Comparison of ENCODE assay signal across 21 cellular contexts in genomic region chr13:51953347-51953746, GRCh38.
"Had no signal": no experiment of that assay in that cellular context is flagged by ENCODE, and none has a peak within 500 bp of the region (broad histone marks: within the 10 kb centered on the region; RNA-seq: fewer than 3 reads in every experiment).

No MANE protein-coding gene starts in this region.

- H3K9me3 Mint-ChIP-seq: neural crest cell had no signal

- H3K79me2 ChIP-seq: parathyroid adenoma had no signal

- H3K4me3 ChIP-seq: dorsolateral prefrontal cortex, lung, right lobe of liver, stomach, thyroid gland, vagina had no signal

- H3K9ac ChIP-seq: parathyroid adenoma had no signal

- DNase-seq: dorsolateral prefrontal cortex; effector CD4-positive, alpha-beta T cell; right lobe of liver; small intestine; stimulated activated CD4-positive, alpha-beta T cell treated with anti-CD3 and anti-CD28 coated beads, Interleukin-1b, Interleukin-23, amount 100 ng/mL, for 48 hours; stimulated activated CD4-positive, alpha-beta T cell treated with anti-CD3 and anti-CD28 coated beads, Interleukin-4, amount 100 ng/mL, for 1 hour; stimulated activated CD8-positive, alpha-beta memory T cell treated with anti-CD3 and anti-CD28 coated beads, Interleukin-4, amount 100 ng/mL, for 48 hours; stimulated activated naive CD4-positive, alpha-beta T cell treated with Interleukin-2 at 50 U/mL for 16 hours; stomach; thyroid gland; trophoblast cell had no signal

- ATAC-seq: left lobe of liver; natural killer cell treated with Interleukin-12 subunit alpha and Interleukin-12 subunit beta and Interleukin-15 and Interleukin-18, amount 100 ng/mL, for 72 hours; right lobe of liver had no signal

- H3K4me3 Mint-ChIP-seq: memory B cell; natural killer cell treated with Interleukin-12 subunit alpha and Interleukin-12 subunit beta and Interleukin-15 and Interleukin-18, amount 100 ng/mL, for 72 hours; neural crest cell had no signal

- H3K9me3 ChIP-seq: right lobe of liver, stomach, thyroid gland, vagina had no signal

- H3K27ac Mint-ChIP-seq: memory B cell; natural killer cell treated with Interleukin-12 subunit alpha and Interleukin-12 subunit beta and Interleukin-15 and Interleukin-18, amount 100 ng/mL, for 72 hours had no signal

- H3K4me1 ChIP-seq: parathyroid adenoma, thyroid gland, vagina had no signal

- H2AFZ ChIP-seq: parathyroid adenoma had no signal

- H3K36me3 Mint-ChIP-seq: natural killer cell treated with Interleukin-12 subunit alpha and Interleukin-12 subunit beta and Interleukin-15 and Interleukin-18, amount 100 ng/mL, for 72 hours had no signal

- FAIRE-seq: frontal cortex, keratinocyte, small intestine had no signal

- H3K36me3 ChIP-seq: thyroid gland, vagina had no signal

- H3K27me3 Mint-ChIP-seq: progenitor cell of endocrine pancreas had no signal

- H3K27me3 ChIP-seq: dorsolateral prefrontal cortex, right lobe of liver, stomach, thyroid gland, vagina had no signal

- H3K27ac ChIP-seq: dorsolateral prefrontal cortex, parathyroid adenoma, right lobe of liver, stomach, thyroid gland, vagina had no signal
